2 cellular contexts compared by ENCODE assay signal in genomic region chr14:103521438-103521961, GRCh38.
A peak's percentile ranks its signal among the peaks of the same experiment; 100 is the strongest.
TF ChIP-seq lines count a peak whose summit lies in the region.

No MANE protein-coding gene starts in this region.

TF ChIP-seq in HEK293, 187 proteins besides CTCF, POLR2A, EP300 and RAD21:
- TF ChIP-seq ZNF645 (tag by site-specific recombination; IDR thresholded peaks at IDR 0.05) (no peak), ZNF274 (IDR thresholded peaks at IDR 0.05; ENCODE audit: low read length) (no peak), ZNF274 (tag by site-specific recombination; IDR thresholded peaks at IDR 0.05; ENCODE audit: borderline replicate concordance) (no peak), ZNF121 (tag by site-specific recombination; IDR thresholded peaks at IDR 0.05) (no peak), SALL2 (tag by site-specific recombination; IDR thresholded peaks at IDR 0.05; ENCODE audit: borderline replicate concordance) (no peak), ZNF169 (tag by site-specific recombination; IDR thresholded peaks at IDR 0.05) (no peak), ZEB2 (tag by site-specific recombination; IDR thresholded peaks at IDR 0.05) (no peak), GLIS1 (tag by site-specific recombination; IDR thresholded peaks at IDR 0.05) (no peak), ZNF704 (tag by site-specific recombination; IDR thresholded peaks at IDR 0.05) (no peak), ZNF473 (tag by site-specific recombination; IDR thresholded peaks at IDR 0.05) (no peak), SP7 (tag by site-specific recombination; IDR thresholded peaks at IDR 0.05) (no peak), ZNF626 (tag by site-specific recombination; IDR thresholded peaks at IDR 0.05) (no peak), ZNF529 (tag by site-specific recombination; IDR thresholded peaks at IDR 0.05; ENCODE audit: insufficient replicate concordance) (no peak), BCL11B (tag by site-specific recombination; IDR thresholded peaks at IDR 0.05; ENCODE audit: low read depth) (no peak), SCRT1 (tag by site-specific recombination; IDR thresholded peaks at IDR 0.05; ENCODE audit: borderline replicate concordance) (no peak), AEBP2 (tag by site-specific recombination; IDR thresholded peaks at IDR 0.05; ENCODE audit: borderline replicate concordance) (no peak)

TF ChIP-seq in K562, 482 proteins besides CTCF, POLR2A, EP300 and RAD21:
- TF ChIP-seq ZBTB7A (IDR thresholded peaks at IDR 0.05; ENCODE audit: borderline replicate concordance, control insufficient read depth, low read depth, low read length): peak; percentile 32; the same call in 1 of the 2 replicates
- 0 out of 2 replicates have a peak, but pooled peaks have one; percentile 19 for TF ChIP-seq CTBP1 (IDR thresholded peaks at IDR 0.05; ENCODE audit: borderline replicate concordance)
- peak; percentile 0; the same call in 1 of the 2 replicates for TF ChIP-seq L3MBTL2 (IDR thresholded peaks at IDR 0.05)
- no peak for TF ChIP-seq NR2C2 (CRISPR knock-in tag; IDR thresholded peaks at IDR 0.05)
- TF ChIP-seq NR2C2 (tag; IDR thresholded peaks at IDR 0.05): peak; percentile 22; the same call in 1 of the 2 replicates
- no peak for TF ChIP-seq POLR2AphosphoS5 (IDR thresholded peaks at IDR 0.05; ENCODE audit: control insufficient read depth, insufficient read depth, low read depth, low read length)
- TF ChIP-seq KDM5B (IDR thresholded peaks at IDR 0.05; ENCODE audit: insufficient replicate concordance, low read depth, low read length): no peak
- TF ChIP-seq SAFB (IDR thresholded peaks at IDR 0.05; ENCODE audit: borderline replicate concordance, low read depth, low read length): 0 out of 2 replicates have a peak, but pooled peaks have one; percentile 14
- no peak for TF ChIP-seq CBX2 (IDR thresholded peaks at IDR 0.05; ENCODE audit: insufficient read depth, low read length, poor library complexity, severe bottlenecking)
- TF ChIP-seq NCOA6 (IDR thresholded peaks at IDR 0.05): 0 out of 2 replicates have a peak, but pooled peaks have one; percentile 0
- peak; percentile 3 for TF ChIP-seq RBBP5 (IDR thresholded peaks at IDR 0.05; ENCODE audit: borderline replicate concordance, insufficient read depth, low read length, poor library complexity, severe bottlenecking)
- peak; percentile 18; the same call in 1 of the 2 replicates for TF ChIP-seq PHF8 (IDR thresholded peaks at IDR 0.05; ENCODE audit: borderline replicate concordance, low read length)
- no peak for TF ChIP-seq E2F5 (CRISPR knock-in tag; IDR thresholded peaks at IDR 0.05)
- TF ChIP-seq RBM34 (IDR thresholded peaks at IDR 0.05; ENCODE audit: borderline replicate concordance, insufficient read depth, low read length): no peak
- TF ChIP-seq RB1 (IDR thresholded peaks at IDR 0.05; ENCODE audit: low read depth): peak; percentile 17; the same call in 1 of the 2 replicates
- TF ChIP-seq FUS (optimal IDR thresholded peaks at IDR 0.05; ENCODE audit: low read depth, low read length): peak; percentile 34
- TF ChIP-seq CREB1 (IDR thresholded peaks at IDR 0.05): peak; percentile 71
- no peak for TF ChIP-seq CREB1 (CRISPR knock-in tag; IDR thresholded peaks at IDR 0.05)
- 0 out of 2 replicates have a peak, but pooled peaks have one; percentile 16 for TF ChIP-seq GABPA (tag; conservative IDR thresholded peaks at IDR 0.05; ENCODE audit: low read depth)
- TF ChIP-seq AFF4 (CRISPR knock-in tag; IDR thresholded peaks at IDR 0.05): 0 out of 2 replicates have a peak, but pooled peaks have one; percentile 4
- TF ChIP-seq ZFX (CRISPR knock-in tag; IDR thresholded peaks at IDR 0.05): peak; percentile 35
- TF ChIP-seq POLR2G (IDR thresholded peaks at IDR 0.05; ENCODE audit: low read depth, low read length): peak; percentile 11
- TF ChIP-seq SMAD1 (IDR thresholded peaks at IDR 0.05; ENCODE audit: low read depth, low read length, partially characterized antibody): no peak
- peak; percentile 69 for TF ChIP-seq CREM (IDR thresholded peaks at IDR 0.05; ENCODE audit: low read depth)
- peak; percentile 50 for TF ChIP-seq RBFOX2 (IDR thresholded peaks at IDR 0.05; ENCODE audit: low read depth, low read length)
